ENCODE assay signal across 22 cellular contexts in the genomic region with DNA sequence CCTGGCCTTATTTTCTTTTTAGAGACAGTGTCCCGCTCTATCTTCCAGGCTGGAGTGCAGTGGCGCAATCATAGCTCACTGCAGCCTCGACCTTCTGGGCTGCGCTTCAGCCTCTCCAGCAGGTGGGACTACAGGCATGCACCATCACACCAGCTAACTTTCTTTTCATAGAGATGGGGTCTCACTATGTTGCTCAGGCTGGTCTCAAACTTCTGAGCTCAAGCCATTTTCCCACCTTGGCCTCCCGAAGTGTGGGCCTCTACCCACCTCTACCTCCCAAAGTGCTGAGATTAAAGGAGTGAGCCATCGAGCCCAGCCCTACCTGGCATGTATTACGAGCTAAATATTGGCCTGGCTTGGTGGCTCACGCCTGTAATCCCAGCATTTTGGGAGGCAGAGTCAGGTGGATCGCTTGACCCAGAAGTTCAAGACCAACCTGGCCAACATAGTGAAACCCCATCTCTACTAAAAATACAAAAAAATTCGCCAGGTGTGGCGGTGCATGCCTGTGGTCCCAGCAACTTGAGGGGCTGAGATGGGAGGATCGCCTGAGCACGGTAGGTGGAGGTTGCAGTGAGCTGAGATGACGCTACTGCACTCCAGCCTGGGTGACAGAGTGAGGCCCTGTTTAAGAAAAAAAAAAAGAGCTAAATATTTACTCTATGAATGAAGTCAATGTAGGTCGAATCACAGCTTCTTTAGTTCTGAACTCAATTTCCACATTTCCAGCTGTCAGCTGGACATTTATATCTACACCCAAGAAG. TPM values are rescaled to one million over a fixed set of nuclear protein-coding genes. Genes with fewer than 3 reads are reported as not detected.
DNase-seq lines count a peak whose midpoint lies in the region; ATAC-seq, FAIRE-seq and TF ChIP-seq lines count a peak whose summit lies in the region.
"Had no signal": no experiment of that assay in that cellular context is flagged by ENCODE, and none has a peak within 500 bp of the region (broad histone marks: within the 10 kb centered on the region; RNA-seq: fewer than 3 reads in every experiment).

No MANE protein-coding gene starts in this region.

- no peaks in the 10 kb centered on the region for H3K36me3 Mint-ChIP-seq in activated naive CD4-positive, alpha-beta T cell treated with anti-CD3 and anti-CD28 coated beads, Interleukin-2, amount 50 U/mL, for 72 hours

- DNase-seq in Right ventricle myocardium superior: peak; percentile 9
- DNase-seq in right atrium auricular region (ENCODE audit: low spot score): no peak
- no peak for DNase-seq in SJCRH30
- no peak for DNase-seq in H1 (ENCODE audit: low read depth in 1 of 2, low spot score in 2 of 2)
- no peak for DNase-seq in anterior cingulate cortex (lab: John Stamatoyannopoulos, UW)
- no peak for DNase-seq in iPS-NIHi11 (ENCODE audit: low spot score)
- DNase-seq in activated naive CD4-positive, alpha-beta T cell treated with anti-CD3 and anti-CD28 coated beads, Interleukin-2, amount 50 U/mL, for 72 hours (ENCODE audit: low spot score in 2 of 2): no peak
- DNase-seq: Calu3, GM23248, Kasumi-1, NCI-H1105, NCI-H1436 treated with DMSO at 0.1 percent for 48 hours, NCI-H187 treated with DMSO at 0.1 percent for 48 hours, NCI-H446 treated with DMSO at 0.1 percent for 48 hours, NCI-H526, PC-9, RPMI8226, SHP77 treated with DMSO at 0.1 percent for 48 hours had no signal

- H3K23ac ChIP-seq in H1 (ENCODE audit: insufficient read length): no peak overlapping the region

- H3K27me3 ChIP-seq in right atrium auricular region (no peaks in the 10 kb centered on the region), SJCRH30 (no peaks in the 10 kb centered on the region), H1 (replicated peaks in 1 of 4; ENCODE audit: control insufficient read depth in 3 of 4, extremely low read depth in 1 of 4, insufficient read depth in 3 of 4, low read length in 3 of 4) (no peaks in the 10 kb centered on the region; a peak in 1 of 7 replicates)

- H3K27ac Mint-ChIP-seq in activated naive CD4-positive, alpha-beta T cell treated with anti-CD3 and anti-CD28 coated beads, Interleukin-2, amount 50 U/mL, for 72 hours: no peak overlapping the region

- TF ChIP-seq EP300 in H1 (IDR thresholded peaks at IDR 0.05; ENCODE audit: borderline replicate concordance in 1 of 2, low read depth in 2 of 2, low read length in 2 of 2): no peak

- H3K9me3 ChIP-seq in right atrium auricular region (no peaks in the 10 kb centered on the region), SJCRH30 (replicated peaks) (no peaks in the 10 kb centered on the region), H1 (ENCODE audit: insufficient read depth in 2 of 2, low read depth in 1 of 2, low read length in 1 of 2) (no peaks in the 10 kb centered on the region)

- no peak for FAIRE-seq in H1 (lab: Jason Lieb, UNC)
- FAIRE-seq: G401.6, GM12878 had no signal

- H4K20me1 ChIP-seq in H1 (replicated peaks in 1 of 2; ENCODE audit: control insufficient read depth in 1 of 2, insufficient read depth in 2 of 2, low read length in 2 of 2): no peaks in the 10 kb centered on the region

- CTCF ChIA-PET in H1 (lab: Charles Lee; ENCODE audit: partially characterized antibody): interaction anchor here (0.6 to 1.8 kb wide), 8 partner anchors 12 to 303 kb away, joined by 3 to 4 read pairs (median 3); no protein-coding TSS in a partner anchor

- H3K36me3 ChIP-seq in right atrium auricular region: no peaks in the 10 kb centered on the region
- H3K36me3 ChIP-seq in SJCRH30: no peaks in the 10 kb centered on the region
- no peaks in the 10 kb centered on the region for H3K36me3 ChIP-seq in H1 (ENCODE audit: control insufficient read depth in 2 of 4, insufficient read depth in 4 of 4, low read length in 3 of 4)

- H4K8ac ChIP-seq in H1 (ENCODE audit: extremely low read depth, insufficient read depth, low read length): no peak overlapping the region

- no peaks in the 10 kb centered on the region for H3K23me2 ChIP-seq in H1 (ENCODE audit: low read depth, low read length)

- no peaks in the 10 kb centered on the region for H3K9me3 Mint-ChIP-seq in activated naive CD4-positive, alpha-beta T cell treated with anti-CD3 and anti-CD28 coated beads, Interleukin-2, amount 50 U/mL, for 72 hours

- no peak overlapping the region for H3K4me3 ChIP-seq in right atrium auricular region
- peak overlapping the region; percentile 46 for H3K4me3 ChIP-seq in SJCRH30
- H3K4me3 ChIP-seq in H1 (ENCODE audit: extremely low read depth in 1 of 4, insufficient read depth in 2 of 4, low read depth in 3 of 4, low read length in 4 of 4): no peak overlapping the region
- H3K4me3 ChIP-seq: GM12878, GM23248, PC-9, SK-N-MC had no signal

- H2BK15ac ChIP-seq in H1 (ENCODE audit: low read length): no peak overlapping the region

- H2BK20ac ChIP-seq in H1 (ENCODE audit: low read length): no peak overlapping the region

- intact Hi-C loops in Right ventricle myocardium superior (cut with DNase I): loop anchor here (5.0 kb wide), 1 partner anchor 36 kb away; no protein-coding TSS in a partner anchor

- no peak overlapping the region for H4K91ac ChIP-seq in H1 (replicated peaks; ENCODE audit: insufficient read length, low read length)

- H3K27ac ChIP-seq in right atrium auricular region (no peak overlapping the region), SJCRH30 (no peak overlapping the region), H1 (ENCODE audit: low read depth, low read length) (no peak overlapping the region)
- H3K27ac ChIP-seq: GM23248, PC-9, SK-N-MC had no signal

- no peak overlapping the region for H3K9ac ChIP-seq in H1 (replicated peaks in 1 of 4; ENCODE audit: extremely low read depth in 1 of 4, low read depth in 3 of 4, low read length in 3 of 4)
- H3K9ac ChIP-seq: GM23248 had no signal

- no peak for TF ChIP-seq POLR2A in H1 (IDR thresholded peaks at IDR 0.05; ENCODE audit: control extremely low read depth in 1 of 2, low read depth in 2 of 2, low read length in 2 of 2)

- TF ChIP-seq RAD21 in H1 (IDR thresholded peaks at IDR 0.05 in 1 of 2, conservative IDR thresholded peaks at IDR 0.05 in 1 of 2; ENCODE audit: low read depth in 2 of 2, low read length in 2 of 2): peak; percentile 10 to 37; a peak in 3 of 4 replicates

- no peak overlapping the region for H2BK5ac ChIP-seq in H1 (ENCODE audit: low read depth, low read length)

- no peaks in the 10 kb centered on the region for H3K79me1 ChIP-seq in H1 (ENCODE audit: low read depth, low read length)

- H3K14ac ChIP-seq in H1 (ENCODE audit: insufficient read length): no peak overlapping the region

- H2AFZ ChIP-seq in H1 (ENCODE audit: low read length): no peak overlapping the region
- H2AFZ ChIP-seq: GM23248, PC-9 had no signal

- no peak overlapping the region for H3K4me2 ChIP-seq in H1 (ENCODE audit: insufficient read depth in 1 of 2, low read depth in 2 of 2, low read length in 2 of 2)
- H3K4me2 ChIP-seq: PC-9 had no signal

- no peak overlapping the region for H3K56ac ChIP-seq in H1 (replicated peaks; ENCODE audit: insufficient read length, low read depth, low read length)

- no peak overlapping the region for H2BK120ac ChIP-seq in H1 (replicated peaks; ENCODE audit: low read depth, low read length)

- H3K4me1 ChIP-seq in right atrium auricular region (no peaks in the 10 kb centered on the region), SJCRH30 (peaks cover 1% of the 10 kb centered on the region; the same call in 1 of the 2 replicates), H1 (replicated peaks in 1 of 4; ENCODE audit: control insufficient read depth in 3 of 4, insufficient read depth in 4 of 4, low read length in 3 of 4) (no peaks in the 10 kb centered on the region)

- H3K79me2 ChIP-seq in H1 (ENCODE audit: control insufficient read depth in 1 of 2, insufficient read depth in 2 of 2, low read length in 2 of 2): no peaks in the 10 kb centered on the region

- no peak overlapping the region for H2BK12ac ChIP-seq in H1 (ENCODE audit: low read depth, low read length)

- no peak overlapping the region for H3K18ac ChIP-seq in H1 (ENCODE audit: extremely low read depth, low read length)

- no peak for ATAC-seq in Right ventricle myocardium superior (ENCODE audit: poor library complexity)
- ATAC-seq in activated naive CD4-positive, alpha-beta T cell treated with anti-CD3 and anti-CD28 coated beads, Interleukin-2, amount 50 U/mL, for 72 hours: no peak
- ATAC-seq: GM12878, HCT116 had no signal

- H3K4ac ChIP-seq in H1 (replicated peaks; ENCODE audit: insufficient read length, low read depth, low read length): no peak overlapping the region

- POLR2A ChIA-PET in H1 (lab: Charles Lee; ENCODE audit: partially characterized antibody): interaction anchor here (0.8 to 2.4 kb wide), 5 partner anchors 8 to 70 kb away, joined by 3 to 7 read pairs (median 3); a partner anchor contains a TSS

- H4K5ac ChIP-seq in H1 (ENCODE audit: insufficient read length, low read depth, low read length): no peak overlapping the region

- TF ChIP-seq CTCF in right atrium auricular region (IDR thresholded peaks at IDR 0.05) (no peak), H1 (IDR thresholded peaks at IDR 0.05; ENCODE audit: control extremely low read depth in 1 of 3, insufficient read depth in 1 of 3, low read depth in 1 of 3, low read length in 3 of 3) (peak in 1 of 3 experiments; percentile 2; a peak in 1 of 4 replicates)

- 85% methylated on average over 15 of the region's 15 CpGs; no CpG with 5 or more reads in 1 of the 2 experiments for WGBS in H1 (ENCODE audit: extremely low coverage in 1 of 2, insufficient coverage in 1 of 2, insufficient read length in 1 of 2, insufficient replicate concordance in 2 of 2, low coverage in 1 of 2, low lambda C conversion rate in 2 of 2, missing lambda C conversion rate in 1 of 2), 2 experiments

- H2AK5ac ChIP-seq in H1 (ENCODE audit: low read depth, low read length): no peak overlapping the region

RNA-seq across cellular contexts. Expression of a gene that starts 7.6 kb away (rescaled TPM):
- total RNA-seq in Right ventricle myocardium superior (92.4 TPM), right atrium auricular region (100 to 1,000 TPM in 1 of 2 donors, 10 to 100 TPM in 1; 93.1 to 130 TPM)
- 6.8 and 8.5 TPM in 2 replicates for total RNA-seq in SJCRH30 (2014; rRNA removed; shearing (Covaris generic))
- total RNA-seq in H1 (2021; fragmentation: NEBNext Ultra II Directional; extraction: Animal tissue kit (Norgen Biotek cat#: 25700)): 6.5 and 6.7 TPM in 2 replicates
- polyA plus RNA-seq in H1 (2011; rRNA removed): 9.4 and 12.1 TPM in 2 replicates
- polyA plus RNA-seq in H1 (2011; cell fraction: cytosol; rRNA removed): 8.6 TPM
- 13.6 TPM for polyA plus RNA-seq in H1 (2011; cell fraction: nucleus; rRNA removed)
- polyA plus RNA-seq in H1 (2012, experiment 1 of 2): 5.3 to 11.0 TPM (median 8.7 TPM) in 4 replicates
- polyA plus RNA-seq in H1 (2012, experiment 2 of 2): 6.1 TPM
- 10.2 TPM for polyA plus RNA-seq in H1 (2013, experiment 1 of 2)
- polyA plus RNA-seq in H1 (2013, experiment 2 of 2): 11.2 TPM
- polyA minus RNA-seq in H1 (2011; rRNA and poly(A)+ RNA removed): 2.8 and 3.2 TPM in 2 replicates
- 7.6 TPM for polyA minus RNA-seq in H1 (2011; cell fraction: cytosol; rRNA and poly(A)+ RNA removed)
- 5.8 TPM for polyA minus RNA-seq in H1 (2011; cell fraction: nucleus; rRNA and poly(A)+ RNA removed)
- 1 to 10 TPM; 3.2 to 3.9 TPM for total RNA-seq in activated naive CD4-positive, alpha-beta T cell treated with anti-CD3 and anti-CD28 coated beads, Interleukin-2, amount 50 U/mL, for 72 hours

RNA-seq across cellular contexts. Expression of a gene that starts 43.3 kb away (rescaled TPM):
- 155 TPM for total RNA-seq in Right ventricle myocardium superior
- 100 to 1,000 TPM; 127 to 163 TPM for total RNA-seq in right atrium auricular region
- 196 and 211 TPM in 2 replicates for total RNA-seq in SJCRH30 (2014; rRNA removed; shearing (Covaris generic))
- 227 and 235 TPM in 2 replicates for total RNA-seq in H1 (2021; fragmentation: NEBNext Ultra II Directional; extraction: Animal tissue kit (Norgen Biotek cat#: 25700))
- polyA plus RNA-seq in H1 (2011; rRNA removed): 57.1 and 122 TPM in 2 replicates
- polyA plus RNA-seq in H1 (2011; cell fraction: cytosol; rRNA removed): 94.8 TPM
- polyA plus RNA-seq in H1 (2011; cell fraction: nucleus; rRNA removed): 40.0 TPM
- polyA plus RNA-seq in H1 (2012, experiment 1 of 2): 150 to 270 TPM (median 153 TPM) in 4 replicates
- polyA plus RNA-seq in H1 (2012, experiment 2 of 2): 20.6 TPM
- polyA plus RNA-seq in H1 (2013, experiment 1 of 2): 180 TPM
- 251 TPM for polyA plus RNA-seq in H1 (2013, experiment 2 of 2)
- 77.6 and 102 TPM in 2 replicates for polyA minus RNA-seq in H1 (2011; rRNA and poly(A)+ RNA removed)
- 80.7 TPM for polyA minus RNA-seq in H1 (2011; cell fraction: cytosol; rRNA and poly(A)+ RNA removed)
- 33.2 TPM for polyA minus RNA-seq in H1 (2011; cell fraction: nucleus; rRNA and poly(A)+ RNA removed)
- 100 to 1,000 TPM; 102 to 129 TPM for total RNA-seq in activated naive CD4-positive, alpha-beta T cell treated with anti-CD3 and anti-CD28 coated beads, Interleukin-2, amount 50 U/mL, for 72 hours
